8 cellular contexts compared by ENCODE assay signal in the genomic region with DNA sequence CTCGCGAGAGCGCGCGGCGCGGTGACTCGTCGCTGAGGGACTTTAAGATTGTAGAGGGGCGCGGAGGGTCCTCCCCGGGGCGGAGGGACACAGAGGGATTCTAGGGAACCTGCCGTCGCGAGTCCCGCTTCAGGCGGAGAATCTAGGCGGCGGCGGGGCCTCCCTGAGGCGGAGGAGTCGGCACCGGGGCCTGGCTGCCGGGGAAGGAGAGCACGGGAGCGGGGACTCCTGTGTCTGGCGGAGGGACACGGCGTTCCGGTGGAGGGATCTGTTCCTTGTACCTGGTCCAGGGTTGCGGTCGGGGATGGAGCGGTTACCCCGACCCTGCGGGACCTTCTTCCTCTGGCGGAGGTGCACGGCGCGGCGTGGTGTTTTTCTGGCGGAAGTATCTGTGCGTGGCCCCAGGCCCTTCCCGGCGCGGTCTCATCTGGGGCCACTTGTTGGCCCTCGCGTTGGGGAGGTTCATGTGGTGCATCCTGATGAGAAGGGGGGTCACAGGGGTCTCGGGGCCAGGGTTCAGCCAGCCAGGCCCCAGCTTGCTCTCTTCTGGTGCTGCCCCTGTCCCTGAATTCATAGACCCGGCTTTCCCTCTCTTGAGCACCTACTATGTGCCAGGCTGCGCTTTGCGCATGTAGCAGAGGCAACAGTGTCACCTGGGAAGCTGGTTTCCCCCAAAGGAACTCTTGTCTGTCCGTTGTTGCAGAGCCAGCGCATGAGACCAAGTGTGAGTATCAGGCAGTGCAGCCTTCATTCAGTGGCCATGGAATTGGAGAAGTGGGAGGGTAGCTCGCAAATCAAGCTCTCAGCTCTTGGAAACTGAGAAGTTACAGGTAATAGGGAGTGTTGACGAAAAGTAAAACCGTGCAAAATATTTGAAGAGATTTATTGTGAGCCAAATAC. TPM values are rescaled to one million over a fixed set of nuclear protein-coding genes. Genes with fewer than 3 reads are reported as not detected.
DNase-seq lines count a peak whose midpoint lies in the region; ATAC-seq and TF ChIP-seq lines count a peak whose summit lies in the region.

No MANE protein-coding gene starts in this region.

- H3K36me3 Mint-ChIP-seq in chondrocyte (ENCODE audit: low read depth), result no peaks in the 10 kb centered on the region

- H3K4me3 Mint-ChIP-seq in chondrocyte (ENCODE audit: unreplicated experiment), result peak overlapping the region; percentile 84

- ATAC-seq in GM19023 (IDR thresholded peaks at IDR 0.05; ENCODE audit: unreplicated experiment) (peak; percentile 37), HG03175 (IDR thresholded peaks at IDR 0.05; ENCODE audit: unreplicated experiment) (peak; percentile 48)

- H3K4me1 Mint-ChIP-seq in chondrocyte (ENCODE audit: low read depth), result peaks cover 43% of the 10 kb centered on the region

- peak overlapping the region; percentile 97 for H3K27ac Mint-ChIP-seq in chondrocyte (ENCODE audit: unreplicated experiment)

- H3K4me3 ChIP-seq in AG10803 (ENCODE audit: low read length), result peak overlapping the region; percentile 73

- H3K9me3 Mint-ChIP-seq in chondrocyte (ENCODE audit: low read depth), result no peaks in the 10 kb centered on the region

- TF ChIP-seq CTCF in AG10803 (conservative IDR thresholded peaks at IDR 0.05; ENCODE audit: low read length) (no peak), chondrocyte (IDR thresholded peaks at IDR 0.05) (no peak)

- no peaks in the 10 kb centered on the region for H3K27me3 Mint-ChIP-seq in chondrocyte (ENCODE audit: low read depth)

- DNase-seq in AG10803 (ENCODE audit: low read depth), result peak; percentile 90
- peak; percentile 92 for DNase-seq in NCI-H345 (lab: John Stamatoyannopoulos, UW)
- peak; percentile 79 for DNase-seq in activated CD4-positive, CD25-positive, alpha-beta regulatory T cell treated with anti-CD3 and anti-CD28 coated beads, Interleukin-2, amount 50 U/mL, for 72 hours
- peak; percentile 94 for DNase-seq in chondrocyte (ENCODE audit: low spot score)
- DNase-seq in left kidney (ENCODE audit: low read depth, low spot score), result peak; percentile 96
- DNase-seq in stimulated activated CD4-positive, alpha-beta T cell treated with anti-CD3 and anti-CD28 coated beads, Interleukin-1b, Interleukin-23, amount 100 ng/mL, for 48 hours, result peak; percentile 88

RNA-seq across cellular contexts. Expression of a gene that starts 0.6 kb away (rescaled TPM):
- total RNA-seq in chondrocyte, result 7.5 to 9.2 TPM (median 8.6 TPM) in 3 replicates

RNA-seq across cellular contexts. Expression of a gene that starts 41.5 kb away (rescaled TPM):
- not detected in 3 replicates for total RNA-seq in chondrocyte

Comparison
In these comparisons a context has a peak if more than half of its experiments do, and no peak if none do; other contexts are left out.
1. Peak in every context shown above with its lines: DNase-seq, ATAC-seq and H3K4me3 ChIP-seq.